ENCODE assay signal across 20 cellular contexts in genomic region chr11:113946162-113946561, GRCh38. TPM values are rescaled to one million over a fixed set of nuclear protein-coding genes. Genes with fewer than 3 reads are reported as not detected.
"Had no signal": no experiment of that assay in that cellular context is flagged by ENCODE, and none has a peak within 500 bp of the region (broad histone marks: within the 10 kb centered on the region; RNA-seq: fewer than 3 reads in every experiment).

No MANE protein-coding gene starts in this region.

RNA-seq across cellular contexts. Expression of gene HTR3A, which starts 28.7 kb away (rescaled TPM):
- total RNA-seq: activated naive CD4-positive, alpha-beta T cell treated with anti-CD3 and anti-CD28 coated beads for 36 hours; activated naive CD4-positive, alpha-beta T cell treated with anti-CD3 and anti-CD28 coated beads, Interleukin-2, amount 50 U/mL, for 72 hours; activated naive CD8-positive, alpha-beta T cell treated with anti-CD3 and anti-CD28 coated beads for 36 hours; activated naive CD8-positive, alpha-beta T cell treated with anti-CD3 and anti-CD28 coated beads, Interleukin-2, amount 10 ng/mL, durations not matched to agents 7 days and 5 days; activated T-cell treated with anti-CD3 and anti-CD28 coated beads, Interleukin-2, amount 50 U/mL, for 4 hours; activated T-cell treated with anti-CD3 and anti-CD28 coated beads, Interleukin-2, amount 50 U/mL, for 72 hours; activated T-helper 1 cell treated with anti-CD3 and anti-CD28 coated beads, Interleukin-12 subunit alpha, Interleukin-12 subunit beta, Interleukin-2, Interleukin-4 antibody, amounts not matched to agents 30 ng/mL and 10 ng/mL and 1 ng/mL, durations not matched to agents 14 hours and 24 hours and 36 hours; activated T-helper 17 cell treated with anti-CD3 and anti-CD28 coated beads, Interleukin-2, amount 50 U/mL, for 72 hours; activated T-helper 2 cell treated with anti-CD3 and anti-CD28 coated beads, Interferon-gamma antibody, Interleukin-2, Interleukin-4, amounts not matched to agents 10 μg/mL and 5 μg/mL and 100 μg/mL, durations not matched to agents 14 hours and 24 hours and 36 hours; aorta; ascending aorta; astrocyte; bronchial epithelial cell; cardiac septum; cerebellum had no signal
- polyA plus RNA-seq: cardiac muscle cell had no signal

RNA-seq across cellular contexts. Expression of gene HTR3B, which starts 41.6 kb away (rescaled TPM):
- total RNA-seq: activated naive CD4-positive, alpha-beta T cell treated with anti-CD3 and anti-CD28 coated beads for 36 hours; activated naive CD4-positive, alpha-beta T cell treated with anti-CD3 and anti-CD28 coated beads, Interleukin-2, amount 50 U/mL, for 72 hours; activated naive CD8-positive, alpha-beta T cell treated with anti-CD3 and anti-CD28 coated beads for 36 hours; activated naive CD8-positive, alpha-beta T cell treated with anti-CD3 and anti-CD28 coated beads, Interleukin-2, amount 10 ng/mL, durations not matched to agents 7 days and 5 days; activated T-cell treated with anti-CD3 and anti-CD28 coated beads, Interleukin-2, amount 50 U/mL, for 4 hours; activated T-cell treated with anti-CD3 and anti-CD28 coated beads, Interleukin-2, amount 50 U/mL, for 72 hours; activated T-helper 1 cell treated with anti-CD3 and anti-CD28 coated beads, Interleukin-12 subunit alpha, Interleukin-12 subunit beta, Interleukin-2, Interleukin-4 antibody, amounts not matched to agents 30 ng/mL and 10 ng/mL and 1 ng/mL, durations not matched to agents 14 hours and 24 hours and 36 hours; activated T-helper 17 cell treated with anti-CD3 and anti-CD28 coated beads, Interleukin-2, amount 50 U/mL, for 72 hours; activated T-helper 2 cell treated with anti-CD3 and anti-CD28 coated beads, Interferon-gamma antibody, Interleukin-2, Interleukin-4, amounts not matched to agents 10 μg/mL and 5 μg/mL and 100 μg/mL, durations not matched to agents 14 hours and 24 hours and 36 hours; adrenal gland; aorta; ascending aorta; astrocyte; body of pancreas; breast epithelium; bronchial epithelial cell; cardiac muscle cell; cardiac septum had no signal
- polyA plus RNA-seq: adipose tissue, adrenal gland, aorta, cardiac muscle cell had no signal
